ENCODE assay signal across 1 cellular context in genomic region chr17:72123964-72124791, GRCh38.
TF ChIP-seq lines count a peak whose summit lies in the region.

No MANE protein-coding gene starts in this region.

TF ChIP-seq in GM23338, 12 proteins besides CTCF, POLR2A, EP300 and RAD21 (continued from another document):
- TF ChIP-seq ZNF462 (CRISPR knock-in tag; IDR thresholded peaks at IDR 0.05) (no peak), EZH2phosphoT487 (IDR thresholded peaks at IDR 0.05; ENCODE audit: unreplicated experiment) (no peak), CREB1 (CRISPR knock-in tag; IDR thresholded peaks at IDR 0.05; ENCODE audit: low read depth) (no peak), ETS1 (IDR thresholded peaks at IDR 0.05) (no peak)
